In the genomic region with DNA sequence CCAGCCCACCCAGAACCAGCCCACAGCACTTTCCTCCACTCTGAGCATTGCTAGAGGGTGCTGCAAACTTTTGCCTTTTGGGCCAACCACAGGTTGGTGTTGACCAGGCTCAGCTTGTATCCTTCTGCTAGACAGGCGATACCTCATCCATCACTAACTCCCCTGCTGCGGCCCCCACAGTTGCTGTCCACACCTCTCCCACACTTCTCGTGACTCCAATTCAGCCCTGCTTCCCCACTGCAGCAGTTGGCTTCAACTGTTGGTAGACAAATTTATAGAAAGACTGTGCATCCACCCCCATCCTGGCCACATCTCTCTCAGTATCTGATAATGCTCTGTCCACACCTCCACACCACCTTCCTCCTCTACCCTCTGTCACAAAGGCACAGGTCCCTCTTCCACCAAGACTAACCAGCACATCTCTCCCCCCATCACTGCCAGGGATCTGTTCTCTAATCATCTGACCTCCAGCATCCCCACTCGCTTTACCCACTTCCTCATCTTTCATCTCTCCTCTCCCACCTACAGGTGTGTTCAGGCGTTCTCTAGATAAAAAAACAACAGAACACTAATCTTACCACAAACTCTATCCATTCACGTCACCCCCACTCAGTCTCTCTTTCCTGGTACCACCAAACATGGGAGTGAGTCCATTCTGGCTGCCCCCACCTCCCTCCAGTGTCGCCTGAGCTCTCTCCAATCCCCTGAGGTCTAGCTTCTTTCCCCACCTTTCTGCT, we compare ENCODE assay signal across 13 cellular contexts. TPM values are rescaled to one million over a fixed set of nuclear protein-coding genes. Genes with fewer than 3 reads are reported as not detected.
DNase-seq lines count a peak whose midpoint lies in the region; ATAC-seq and TF ChIP-seq lines count a peak whose summit lies in the region.
"Had no signal": no experiment of that assay in that cellular context is flagged by ENCODE, and none has a peak within 500 bp of the region (broad histone marks: within the 10 kb centered on the region; RNA-seq: fewer than 3 reads in every experiment).

No MANE protein-coding gene starts in this region.

- peaks cover 2% of the 10 kb centered on the region for H3K27me3 Mint-ChIP-seq in activated CD8-positive, alpha-beta memory T cell treated with anti-CD3 and anti-CD28 coated beads, Interleukin-2, amount 10 ng/mL, durations not matched to agents 7 days and 5 days
- H3K27me3 Mint-ChIP-seq in endodermal cell (ENCODE audit: insufficient read depth), result no peaks in the 10 kb centered on the region

- intact Hi-C loops in posterior cingulate gyrus (cut with DNase I), result no loop called here

- H3K36me3 Mint-ChIP-seq in activated CD8-positive, alpha-beta memory T cell treated with anti-CD3 and anti-CD28 coated beads, Interleukin-2, amount 10 ng/mL, durations not matched to agents 7 days and 5 days, result peaks cover 2% of the 10 kb centered on the region
- H3K36me3 Mint-ChIP-seq in endodermal cell (ENCODE audit: low read depth), result no peaks in the 10 kb centered on the region

- no peaks in the 10 kb centered on the region for H3K9me3 Mint-ChIP-seq in activated CD8-positive, alpha-beta memory T cell treated with anti-CD3 and anti-CD28 coated beads, Interleukin-2, amount 10 ng/mL, durations not matched to agents 7 days and 5 days (ENCODE audit: low read depth)
- H3K9me3 Mint-ChIP-seq in endodermal cell, result no peaks in the 10 kb centered on the region

- ATAC-seq in activated CD8-positive, alpha-beta memory T cell treated with anti-CD3 and anti-CD28 coated beads, Interleukin-2, amount 10 ng/mL, durations not matched to agents 7 days and 5 days, result peak; percentile 23
- ATAC-seq in stimulated activated naive CD8-positive, alpha-beta T cell treated with anti-CD3 and anti-CD28 coated beads, Interleukin-15, Interleukin-2, amounts not matched to agents 100 U/mL and 50 U/mL, for 24 hours, result peak; percentile 9
- no peak for ATAC-seq in HG02678 (IDR thresholded peaks at IDR 0.05; ENCODE audit: unreplicated experiment)
- no peak for ATAC-seq in GM19351 (IDR thresholded peaks at IDR 0.05; ENCODE audit: unreplicated experiment)
- ATAC-seq: pancreas had no signal

- H3K9me3 ChIP-seq in endodermal cell (ENCODE audit: control insufficient read depth, low read length), result no peaks in the 10 kb centered on the region
- H3K9me3 ChIP-seq: lower lobe of right lung, pancreas had no signal

- no peaks in the 10 kb centered on the region for H3K27me3 ChIP-seq in endodermal cell (ENCODE audit: control insufficient read depth, insufficient read depth, low read length, poor library complexity, severe bottlenecking)
- H3K27me3 ChIP-seq: pancreas had no signal

- H3K9ac ChIP-seq in endodermal cell (ENCODE audit: extremely low read depth, low read length, poor library complexity, severe bottlenecking), result no peak overlapping the region

- DNase-seq in activated CD8-positive, alpha-beta memory T cell treated with anti-CD3 and anti-CD28 coated beads, Interleukin-2, amount 10 ng/mL, durations not matched to agents 7 days and 5 days, result no peak
- no peak for DNase-seq in activated CD8-positive, alpha-beta memory T cell treated with anti-CD3 and anti-CD28 coated beads, Interleukin-2, amount 50 U/mL, for 48 hours
- DNase-seq in RPMI8226 (peak; percentile 42), endodermal cell (no peak), posterior cingulate gyrus (no peak)
- no peak for DNase-seq in stimulated activated naive CD8-positive, alpha-beta T cell treated with anti-CD3 and anti-CD28 coated beads, Interleukin-15, Interleukin-2, amounts not matched to agents 100 U/mL and 50 U/mL, for 24 hours
- DNase-seq: KG1, lower lobe of right lung, NCI-H146, pancreas, Right ventricle myocardium superior had no signal

- no peak overlapping the region for H3K4me3 Mint-ChIP-seq in activated CD8-positive, alpha-beta memory T cell treated with anti-CD3 and anti-CD28 coated beads, Interleukin-2, amount 10 ng/mL, durations not matched to agents 7 days and 5 days
- H3K4me3 Mint-ChIP-seq in endodermal cell, result no peak overlapping the region

- WGBS in endodermal cell (ENCODE audit: insufficient coverage in 1 of 2, insufficient read length in 1 of 2), 2 experiments, result 87 to 88% methylated on average over 6 to 7 of the region's 7 CpGs

- no peak for TF ChIP-seq CTCF in endodermal cell (conservative IDR thresholded peaks at IDR 0.05)

- H3K4me1 ChIP-seq in endodermal cell (ENCODE audit: control insufficient read depth, insufficient read depth, low read length), result no peaks in the 10 kb centered on the region
- H3K4me1 ChIP-seq: lower lobe of right lung, pancreas had no signal

- no peak overlapping the region for H3K4me3 ChIP-seq in endodermal cell (ENCODE audit: low read length)
- H3K4me3 ChIP-seq: lower lobe of right lung, pancreas had no signal

- H3K36me3 ChIP-seq in endodermal cell (ENCODE audit: control insufficient read depth, insufficient read depth, low read length), result no peaks in the 10 kb centered on the region
- H3K36me3 ChIP-seq: pancreas had no signal

- no peak overlapping the region for H3K27ac Mint-ChIP-seq in activated CD8-positive, alpha-beta memory T cell treated with anti-CD3 and anti-CD28 coated beads, Interleukin-2, amount 10 ng/mL, durations not matched to agents 7 days and 5 days
- H3K27ac Mint-ChIP-seq in endodermal cell, result peak overlapping the region; percentile 75

- CTCF ChIA-PET in activated CD8-positive, alpha-beta memory T cell treated with anti-CD3 and anti-CD28 coated beads, Interleukin-2, amount 10 ng/mL, durations not matched to agents 7 days and 5 days (lab: Charles Lee), result interaction anchor here (0.7 kb wide), 1 partner anchor 10 kb away, joined by 4 read pairs; no protein-coding TSS in a partner anchor

- no peak overlapping the region for H3K27ac ChIP-seq in endodermal cell (ENCODE audit: low read depth, low read length)
- H3K27ac ChIP-seq: pancreas had no signal

- H3K4me1 Mint-ChIP-seq in activated CD8-positive, alpha-beta memory T cell treated with anti-CD3 and anti-CD28 coated beads, Interleukin-2, amount 10 ng/mL, durations not matched to agents 7 days and 5 days, result peaks cover 9% of the 10 kb centered on the region
- H3K4me1 Mint-ChIP-seq in endodermal cell, result peaks cover 30% of the 10 kb centered on the region

RNA-seq across cellular contexts. Expression of a gene that starts 15.8 kb away (rescaled TPM):
- total RNA-seq in activated CD8-positive, alpha-beta memory T cell treated with anti-CD3 and anti-CD28 coated beads, Interleukin-2, amount 10 ng/mL, durations not matched to agents 7 days and 5 days, result 10 to 100 TPM; 41.4 to 48.4 TPM
- 10 to 100 TPM; 20.9 to 22.7 TPM for total RNA-seq in endodermal cell
- polyA plus RNA-seq in endodermal cell (2013, experiment 1 of 2), result 19.9 TPM
- 22.4 TPM for polyA plus RNA-seq in endodermal cell (2013, experiment 2 of 2)

RNA-seq across cellular contexts. Expression of a gene that starts 24.7 kb away (rescaled TPM):
- 10 to 100 TPM; 14.5 to 30.6 TPM for total RNA-seq in activated CD8-positive, alpha-beta memory T cell treated with anti-CD3 and anti-CD28 coated beads, Interleukin-2, amount 10 ng/mL, durations not matched to agents 7 days and 5 days
- total RNA-seq in endodermal cell, result 10 to 100 TPM in 1 of 2 donors, 1 to 10 TPM in 1; 6.4 to 10.3 TPM
- polyA plus RNA-seq in endodermal cell (2013, experiment 1 of 2), result 5.0 TPM
- polyA plus RNA-seq in endodermal cell (2013, experiment 2 of 2), result 3.4 TPM

RNA-seq across cellular contexts. Expression of a gene that starts 34.7 kb away (rescaled TPM):
- total RNA-seq in activated CD8-positive, alpha-beta memory T cell treated with anti-CD3 and anti-CD28 coated beads, Interleukin-2, amount 10 ng/mL, durations not matched to agents 7 days and 5 days, result 10 to 100 TPM; 62.8 to 72.5 TPM
- 100 to 1,000 TPM; 119 TPM for total RNA-seq in endodermal cell
- 95.4 TPM for polyA plus RNA-seq in endodermal cell (2013, experiment 1 of 2)
- polyA plus RNA-seq in endodermal cell (2013, experiment 2 of 2), result 93.2 TPM

Comparison
In these comparisons a context has a peak if more than half of its experiments do, and no peak if none do; other contexts are left out.
1. ATAC-seq: peak in activated CD8-positive, alpha-beta memory T cell treated with anti-CD3 and anti-CD28 coated beads, Interleukin-2, amount 10 ng/mL, durations not matched to agents 7 days and 5 days (single experiment) and stimulated activated naive CD8-positive, alpha-beta T cell treated with anti-CD3 and anti-CD28 coated beads, Interleukin-15, Interleukin-2, amounts not matched to agents 100 U/mL and 50 U/mL, for 24 hours (single experiment); none in HG02678 (single experiment) and GM19351 (single experiment).